Comparison of ENCODE assay signal across 8 cellular contexts in the genomic region with DNA sequence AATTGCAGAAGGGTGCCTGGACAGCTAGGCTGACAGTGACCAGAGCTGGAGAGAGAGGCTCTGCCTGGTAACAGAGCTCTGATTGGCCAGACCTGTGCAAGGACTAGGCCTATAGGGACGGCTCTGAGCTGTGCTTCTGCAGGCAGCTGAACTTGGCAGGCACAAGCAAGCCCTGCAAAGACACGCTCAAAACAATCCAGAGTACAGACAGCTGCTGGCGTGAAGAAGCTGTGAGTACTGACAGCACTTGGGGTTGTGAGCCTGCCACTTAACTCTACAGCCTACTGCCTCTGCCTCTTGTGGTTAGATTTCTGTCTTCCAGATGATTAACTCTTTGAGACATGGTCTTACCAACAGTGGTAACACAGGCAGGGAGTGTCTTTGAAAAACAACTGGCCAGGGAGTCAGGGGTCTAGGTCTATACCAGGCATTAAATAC.
A peak's percentile ranks its signal among the peaks of the same experiment; 100 is the strongest.
DNase-seq lines count a peak whose midpoint lies in the region; ATAC-seq, FAIRE-seq and TF ChIP-seq lines count a peak whose summit lies in the region.

No MANE protein-coding gene starts in this region.

- H3K36me3 ChIP-seq in A673 (ENCODE audit: insufficient read depth, low read length, poor library complexity, severe bottlenecking) (no peaks in the 10 kb centered on the region), SK-N-SH (replicated peaks in 1 of 2; ENCODE audit: control insufficient read depth in 1 of 2, insufficient read depth in 2 of 2, low read length in 1 of 2) (no peaks in the 10 kb centered on the region), H1 (ENCODE audit: control insufficient read depth in 2 of 4, insufficient read depth in 4 of 4, low read length in 3 of 4) (no peaks in the 10 kb centered on the region), lower lobe of right lung (no peaks in the 10 kb centered on the region), subcutaneous abdominal adipose tissue (ENCODE audit: control insufficient read depth in 5 of 5, insufficient read depth in 5 of 5, low read length in 5 of 5) (no peaks in the 10 kb centered on the region)

- in situ Hi-C loops in GM13976 (cut with MboI; ENCODE audit: low sequenced_read_pairs, unreplicated experiment): no loop called here

- no peak overlapping the region for H3K56ac ChIP-seq in H1 (replicated peaks; ENCODE audit: insufficient read length, low read depth, low read length)

- H3K79me1 ChIP-seq in H1 (ENCODE audit: low read depth, low read length): no peaks in the 10 kb centered on the region

- H3K18ac ChIP-seq in H1 (ENCODE audit: extremely low read depth, low read length): no peak overlapping the region

- WGBS in SK-N-SH (ENCODE audit: low lambda C conversion rate): 5% methylated on average over 3 of the region's 3 CpGs
- WGBS in H1 (ENCODE audit: extremely low coverage in 1 of 2, insufficient coverage in 1 of 2, insufficient read length in 1 of 2, insufficient replicate concordance in 2 of 2, low coverage in 1 of 2, low lambda C conversion rate in 2 of 2, missing lambda C conversion rate in 1 of 2), 2 experiments: 38% methylated on average over 3 of the region's 3 CpGs; no CpG with 5 or more reads in 1 of the 2 experiments

- no peaks in the 10 kb centered on the region for H3K9me3 ChIP-seq in A673 (ENCODE audit: low read depth, low read length, poor library complexity, severe bottlenecking)
- H3K9me3 ChIP-seq in SK-N-SH: no peaks in the 10 kb centered on the region
- H3K9me3 ChIP-seq in H1 (ENCODE audit: insufficient read depth in 2 of 2, low read depth in 1 of 2, low read length in 1 of 2): no peaks in the 10 kb centered on the region
- H3K9me3 ChIP-seq in lower lobe of right lung: no peaks in the 10 kb centered on the region
- no peaks in the 10 kb centered on the region for H3K9me3 ChIP-seq in subcutaneous abdominal adipose tissue (ENCODE audit: control insufficient read depth in 5 of 5, low read length in 5 of 5)

- peak overlapping the region; percentile 31; the same call in 1 of the 2 replicates for H2BK12ac ChIP-seq in H1 (ENCODE audit: low read depth, low read length)

- TF ChIP-seq POLR2A in H1 (IDR thresholded peaks at IDR 0.05; ENCODE audit: control extremely low read depth in 1 of 2, low read depth in 2 of 2, low read length in 2 of 2): no peak

- H3K4me1 ChIP-seq in A673 (ENCODE audit: insufficient read depth, low read length, poor library complexity, severe bottlenecking) (peaks cover 20% of the 10 kb centered on the region), SK-N-SH (ENCODE audit: control insufficient read depth in 1 of 2, insufficient read depth in 2 of 2, low read depth in 1 of 2, low read length in 1 of 2) (peaks cover 6 to 45% of the 10 kb centered on the region in 2 experiments; a peak in 3 of 4 replicates), H1 (replicated peaks in 1 of 4; ENCODE audit: control insufficient read depth in 3 of 4, insufficient read depth in 4 of 4, low read length in 3 of 4) (peaks cover 0 to 16% (median 7%) of the 10 kb centered on the region in 4 experiments; a peak in 5 of 7 replicates), lower lobe of right lung (peaks cover 45% of the 10 kb centered on the region), subcutaneous abdominal adipose tissue (ENCODE audit: control insufficient read depth in 5 of 5, insufficient read depth in 5 of 5, low read length in 5 of 5) (peaks cover 11 to 73% (median 68%) of the 10 kb centered on the region in 5 donors)

- H3K4me2 ChIP-seq in SK-N-SH (peak overlapping the region; percentile 51), H1 (ENCODE audit: insufficient read depth in 1 of 2, low read depth in 2 of 2, low read length in 2 of 2) (peak overlapping the region; percentile 23 to 49; a peak in 2 of 4 replicates)

- H3K9me2 ChIP-seq in SK-N-SH: no peaks in the 10 kb centered on the region

- 0 out of 2 replicates have a peak overlapping the region, but pooled peaks have one; percentile 4 for H2AFZ ChIP-seq in SK-N-SH (ENCODE audit: low read depth)
- H2AFZ ChIP-seq in H1 (ENCODE audit: low read length): peak overlapping the region; percentile 77

- TF ChIP-seq CTCF in A673 (conservative IDR thresholded peaks at IDR 0.05; ENCODE audit: low read depth, low read length) (no peak), GM13976 (IDR thresholded peaks at IDR 0.05; ENCODE audit: borderline replicate concordance, control extremely low read depth, extremely low read depth, insufficient read depth, missing control alignments) (no peak), SK-N-SH (IDR thresholded peaks at IDR 0.05) (no peak), H1 (IDR thresholded peaks at IDR 0.05; ENCODE audit: control extremely low read depth in 1 of 3, insufficient read depth in 1 of 3, low read depth in 1 of 3, low read length in 3 of 3) (no peak), lower lobe of right lung (IDR thresholded peaks at IDR 0.05) (no peak)

- DNase-seq in A673 (ENCODE audit: low spot score) (peak; percentile 83), GM13976 (ENCODE audit: low spot score) (peak; percentile 78), NCI-H1105 (lab: John Stamatoyannopoulos, UW) (peak; percentile 86), SK-N-SH (peak; percentile 82), H1 (ENCODE audit: low read depth in 1 of 2, low spot score in 2 of 2) (peak; percentile 65 to 67), lower lobe of right lung (peak; percentile 81)

- intact Hi-C loops in A673 (cut with micrococcal nuclease; ENCODE audit: unreplicated experiment): no loop called here
- intact Hi-C loops in lower lobe of right lung (cut with DNase I): no loop called here

- no peak overlapping the region for H4K8ac ChIP-seq in H1 (ENCODE audit: extremely low read depth, insufficient read depth, low read length)

- BruUV-seq in A673 (replicated peaks; lab: Mats Ljungman, UMichigan): no TSS peak

- no peak overlapping the region for H3K4ac ChIP-seq in H1 (replicated peaks; ENCODE audit: insufficient read length, low read depth, low read length)

- no peak overlapping the region for H3K23ac ChIP-seq in H1 (ENCODE audit: insufficient read length)

- POLR2A ChIA-PET in A673 (lab: Charles Lee; ENCODE audit: low non-redundant PET) (no interaction called here), SK-N-SH (lab: Yijun Ruan, JAX) (no interaction called here), H1 (lab: Charles Lee; ENCODE audit: partially characterized antibody) (no interaction called here)

- H2BK120ac ChIP-seq in H1 (replicated peaks; ENCODE audit: low read depth, low read length): no peak overlapping the region

- no peaks in the 10 kb centered on the region for H3K27me3 ChIP-seq in A673 (replicated peaks; ENCODE audit: insufficient read depth, low read depth, low read length, poor library complexity)
- no peaks in the 10 kb centered on the region for H3K27me3 ChIP-seq in SK-N-SH (ENCODE audit: insufficient read depth)
- H3K27me3 ChIP-seq in H1 (replicated peaks in 1 of 4; ENCODE audit: control insufficient read depth in 3 of 4, extremely low read depth in 1 of 4, insufficient read depth in 3 of 4, low read length in 3 of 4): no peaks in the 10 kb centered on the region
- no peaks in the 10 kb centered on the region for H3K27me3 ChIP-seq in lower lobe of right lung (ENCODE audit: low read depth)
- no peaks in the 10 kb centered on the region for H3K27me3 ChIP-seq in subcutaneous abdominal adipose tissue (ENCODE audit: control insufficient read depth in 5 of 5, insufficient read depth in 4 of 5, low read length in 5 of 5)

- peak; percentile 66 to 95; a peak in 2 of 4 replicates for TF ChIP-seq EP300 in SK-N-SH (IDR thresholded peaks at IDR 0.05; ENCODE audit: borderline replicate concordance in 1 of 2, low read depth in 1 of 2, low read length in 1 of 2)
- TF ChIP-seq EP300 in H1 (IDR thresholded peaks at IDR 0.05; ENCODE audit: borderline replicate concordance in 1 of 2, low read depth in 2 of 2, low read length in 2 of 2): no peak

- H2BK15ac ChIP-seq in H1 (ENCODE audit: low read length): no peak overlapping the region

- H4K91ac ChIP-seq in H1 (replicated peaks; ENCODE audit: insufficient read length, low read length): no peak overlapping the region

- no peaks in the 10 kb centered on the region for H3F3A ChIP-seq in SK-N-SH (replicated peaks; ENCODE audit: insufficient read depth)

- H3K79me2 ChIP-seq in SK-N-SH (ENCODE audit: insufficient read depth) (no peaks in the 10 kb centered on the region), H1 (ENCODE audit: control insufficient read depth in 1 of 2, insufficient read depth in 2 of 2, low read length in 2 of 2) (no peaks in the 10 kb centered on the region)

- H3K9ac ChIP-seq in SK-N-SH: no peak overlapping the region
- H3K9ac ChIP-seq in H1 (replicated peaks in 1 of 4; ENCODE audit: extremely low read depth in 1 of 4, low read depth in 3 of 4, low read length in 3 of 4): no peak overlapping the region
- peak overlapping the region in 2 of 5 donors; percentile 11 to 34 for H3K9ac ChIP-seq in subcutaneous abdominal adipose tissue (ENCODE audit: low read length in 5 of 5)

- no peak overlapping the region for H2BK5ac ChIP-seq in H1 (ENCODE audit: low read depth, low read length)

- CTCF ChIA-PET in A673 (lab: Charles Lee) (no interaction called here), SK-N-SH (lab: Yijun Ruan, JAX) (interaction anchor here (1.3 kb wide), 1 partner anchor 76 kb away, joined by 4 read pairs; no protein-coding TSS in a partner anchor), H1 (lab: Charles Lee; ENCODE audit: partially characterized antibody) (no interaction called here)

- ATAC-seq in HG02623 (IDR thresholded peaks at IDR 0.05; ENCODE audit: unreplicated experiment) (peak; percentile 97), lower lobe of right lung (peak; percentile 97 to 99)

- 0 out of 2 replicates have a peak, but pooled peaks have one; percentile 24 for TF ChIP-seq RAD21 in SK-N-SH (IDR thresholded peaks at IDR 0.05; ENCODE audit: low read length)
- 0 out of 4 replicates have a peak, but pooled peaks of 1 of the 2 experiments have one; percentile 1 for TF ChIP-seq RAD21 in H1 (IDR thresholded peaks at IDR 0.05 in 1 of 2, conservative IDR thresholded peaks at IDR 0.05 in 1 of 2; ENCODE audit: low read depth in 2 of 2, low read length in 2 of 2)

- H4K20me1 ChIP-seq in SK-N-SH (ENCODE audit: insufficient read depth) (no peaks in the 10 kb centered on the region), H1 (replicated peaks in 1 of 2; ENCODE audit: control insufficient read depth in 1 of 2, insufficient read depth in 2 of 2, low read length in 2 of 2) (no peaks in the 10 kb centered on the region)

- no peak overlapping the region for H2AK5ac ChIP-seq in H1 (ENCODE audit: low read depth, low read length)

- H3K27ac ChIP-seq in A673 (ENCODE audit: low read depth, low read length, poor library complexity, severe bottlenecking) (no peak overlapping the region), SK-N-SH (ENCODE audit: low read depth in 2 of 2, low read length in 1 of 2) (peak overlapping the region in 1 of 2 experiments; percentile 97; a peak in 3 of 4 replicates), H1 (ENCODE audit: low read depth, low read length) (no peak overlapping the region), lower lobe of right lung (no peak overlapping the region), subcutaneous abdominal adipose tissue (ENCODE audit: low read depth, low read length) (peak overlapping the region; percentile 72)

- H3K4me3 ChIP-seq in A673 (ENCODE audit: low read depth, low read length, poor library complexity, severe bottlenecking) (no peak overlapping the region), SK-N-SH (ENCODE audit: low read depth in 2 of 2, low read length in 1 of 2) (no peak overlapping the region), H1 (ENCODE audit: extremely low read depth in 1 of 4, insufficient read depth in 2 of 4, low read depth in 3 of 4, low read length in 4 of 4) (no peak overlapping the region), lower lobe of right lung (no peak overlapping the region), subcutaneous abdominal adipose tissue (ENCODE audit: low read depth in 1 of 5, low read length in 5 of 5) (peak overlapping the region in 3 of 5 donors; percentile 34 to 36 (median 35))

- H2BK20ac ChIP-seq in H1 (ENCODE audit: low read length): no peak overlapping the region; the same call in 1 of the 2 replicates

- H4K5ac ChIP-seq in H1 (ENCODE audit: insufficient read length, low read depth, low read length): no peak overlapping the region

- no peaks in the 10 kb centered on the region for H3K23me2 ChIP-seq in H1 (ENCODE audit: low read depth, low read length)

- FAIRE-seq in H1 (lab: Jason Lieb, UNC): peak; percentile 85

- no peak overlapping the region for H3K14ac ChIP-seq in H1 (ENCODE audit: insufficient read length)

Comparison
In these comparisons a context has a peak if more than half of its experiments do, and no peak if none do; other contexts are left out.
1. H3K4me3 ChIP-seq: peak in subcutaneous abdominal adipose tissue (3 of 5); none in A673 (single experiment), SK-N-SH (0 of 2), H1 (0 of 4) and lower lobe of right lung (single experiment).
2. Peak in every context shown above with its lines, with median percentiles within 50 percentile points of each other: DNase-seq.